In genomic region chr10:25661632-25662031, GRCh38 we compare ENCODE assay signal across 14 cellular contexts.
DNase-seq lines count a peak whose midpoint lies in the region; TF ChIP-seq lines count a peak whose summit lies in the region.
"Had no signal": no experiment of that assay in that cellular context is flagged by ENCODE, and none has a peak within 500 bp of the region (broad histone marks: within the 10 kb centered on the region; RNA-seq: fewer than 3 reads in every experiment).

No MANE protein-coding gene starts in this region.

- no peak overlapping the region for H3K4me3 ChIP-seq in MG63
- no peak overlapping the region for H3K4me3 ChIP-seq in choroid plexus epithelial cell (ENCODE audit: low read depth, low read length)
- no peak overlapping the region for H3K4me3 ChIP-seq in neuronal stem cell (ENCODE audit: low read length in 2 of 2)
- H3K4me3 ChIP-seq in spleen = no peak overlapping the region

- no peak overlapping the region for H4K91ac ChIP-seq in neuronal stem cell (ENCODE audit: low read depth, low read length, poor library complexity)

- H2AFZ ChIP-seq in neuronal stem cell (ENCODE audit: low read length) = no peak overlapping the region

- no peak overlapping the region for H2BK120ac ChIP-seq in neuronal stem cell (ENCODE audit: low read depth, low read length)

- H2BK5ac ChIP-seq in neuronal stem cell (ENCODE audit: low read length) = peak overlapping the region; percentile 42

- no peak overlapping the region for H3K4me2 ChIP-seq in neuronal stem cell (ENCODE audit: insufficient read depth, low read length, poor library complexity, severe bottlenecking)

- H3K4me1 ChIP-seq in neuronal stem cell (ENCODE audit: control insufficient read depth in 2 of 2, insufficient read depth in 1 of 2, low read depth in 1 of 2, low read length in 2 of 2) = no peaks in the 10 kb centered on the region
- no peaks in the 10 kb centered on the region for H3K4me1 ChIP-seq in spleen

- POLR2A ChIA-PET in activated CD4-positive, alpha-beta memory T cell treated with anti-CD3 and anti-CD28 coated beads for 36 hours (lab: Charles Lee) = no interaction called here

- no peak overlapping the region for H3K14ac ChIP-seq in neuronal stem cell (ENCODE audit: low read length)

- H2BK12ac ChIP-seq in neuronal stem cell (ENCODE audit: low read length) = no peak overlapping the region

- no peaks in the 10 kb centered on the region for H3K9me3 Mint-ChIP-seq in activated CD4-positive, alpha-beta memory T cell treated with anti-CD3 and anti-CD28 coated beads for 36 hours

- no peaks in the 10 kb centered on the region for H3K27me3 Mint-ChIP-seq in activated CD4-positive, alpha-beta memory T cell treated with anti-CD3 and anti-CD28 coated beads for 36 hours
- H3K27me3 Mint-ChIP-seq: CD4-positive, alpha-beta memory T cell had no signal

- H2BK15ac ChIP-seq in neuronal stem cell (ENCODE audit: low read length) = no peak overlapping the region

- H3K9me3 ChIP-seq in MG63 (no peaks in the 10 kb centered on the region), neuronal stem cell (replicated peaks in 1 of 2; ENCODE audit: control insufficient read depth in 2 of 2, insufficient read depth in 1 of 2, low read depth in 1 of 2, low read length in 2 of 2) (no peaks in the 10 kb centered on the region), spleen (peaks cover 0 to 3% (median 0%) of the 10 kb centered on the region in 8 donors)

- H3K79me1 ChIP-seq in neuronal stem cell (ENCODE audit: low read depth, low read length) = no peaks in the 10 kb centered on the region

- no peak for TF ChIP-seq POLR2A in spleen (IDR thresholded peaks at IDR 0.05)

- H3K27ac ChIP-seq in neuronal stem cell (replicated peaks; ENCODE audit: low read length) (no peak overlapping the region), spleen (no peak overlapping the region)

- CTCF ChIA-PET in activated CD4-positive, alpha-beta memory T cell treated with anti-CD3 and anti-CD28 coated beads for 36 hours (lab: Charles Lee) = no interaction called here

- H3K36me3 Mint-ChIP-seq in activated CD4-positive, alpha-beta memory T cell treated with anti-CD3 and anti-CD28 coated beads for 36 hours = no peaks in the 10 kb centered on the region
- H3K36me3 Mint-ChIP-seq: CD4-positive, alpha-beta memory T cell had no signal

- H3K4me3 Mint-ChIP-seq in activated CD4-positive, alpha-beta memory T cell treated with anti-CD3 and anti-CD28 coated beads for 36 hours = no peak overlapping the region
- H3K4me3 Mint-ChIP-seq: B cell; CD4-positive, alpha-beta memory T cell had no signal

- intact Hi-C loops in spleen (cut with DNase I; ENCODE audit: low total_unique reads) = no loop called here
- intact Hi-C loops in activated CD4-positive, alpha-beta memory T cell treated with anti-CD3 and anti-CD28 coated beads for 36 hours (cut with micrococcal nuclease) = no loop called here

- no peak for TF ChIP-seq CTCF in choroid plexus epithelial cell (conservative IDR thresholded peaks at IDR 0.05; ENCODE audit: low read depth, low read length)
- TF ChIP-seq CTCF in spleen (IDR thresholded peaks at IDR 0.05 in 8 of 11, conservative IDR thresholded peaks at IDR 0.05 in 3 of 11) = no peak

- no peaks in the 10 kb centered on the region for H3K36me3 ChIP-seq in MG63
- H3K36me3 ChIP-seq in neuronal stem cell (replicated peaks in 1 of 2; ENCODE audit: control insufficient read depth in 2 of 2, insufficient read depth in 2 of 2, low read length in 2 of 2) = no peaks in the 10 kb centered on the region
- no peaks in the 10 kb centered on the region for H3K36me3 ChIP-seq in spleen

- no CpG with 5 or more reads among the region's 3 CpGs for WGBS in neuronal stem cell (ENCODE audit: extremely low coverage in 2 of 2, insufficient read length in 2 of 2, insufficient replicate concordance in 1 of 2), 2 donors
- WGBS in spleen, 5 donors = 80 to 84% (median 81%) methylated on average over 3 of the region's 3 CpGs

- H3K23ac ChIP-seq in neuronal stem cell (ENCODE audit: low read depth, low read length, poor library complexity) = no peak overlapping the region

- no peak overlapping the region for H2AK5ac ChIP-seq in neuronal stem cell (ENCODE audit: low read depth, low read length)

- no peaks in the 10 kb centered on the region for H3K4me1 Mint-ChIP-seq in activated CD4-positive, alpha-beta memory T cell treated with anti-CD3 and anti-CD28 coated beads for 36 hours (ENCODE audit: low read depth)
- H3K4me1 Mint-ChIP-seq: B cell; CD4-positive, alpha-beta memory T cell had no signal

- H3K27ac Mint-ChIP-seq in activated CD4-positive, alpha-beta memory T cell treated with anti-CD3 and anti-CD28 coated beads for 36 hours = no peak overlapping the region
- H3K27ac Mint-ChIP-seq: B cell; CD4-positive, alpha-beta memory T cell had no signal

- no peak overlapping the region for H4K8ac ChIP-seq in neuronal stem cell (ENCODE audit: low read depth, low read length)

- peak; percentile 15 for DNase-seq in ELF-1 (ENCODE audit: low read depth, low spot score)
- DNase-seq in MG63 = peak; percentile 2
- DNase-seq in choroid plexus epithelial cell (ENCODE audit: low read depth) = peak; percentile 25
- DNase-seq in neuronal stem cell (ENCODE audit: low spot score) = no peak
- no peak for DNase-seq in spleen
- DNase-seq in activated CD4-positive, alpha-beta memory T cell treated with anti-CD3 and anti-CD28 coated beads for 36 hours = no peak
- DNase-seq in DMS153 treated with DMSO at 0.1 percent for 48 hours (lab: John Stamatoyannopoulos, UW; ENCODE audit: unreplicated experiment) = no peak
- DNase-seq: C1 segment of cervical spinal cord; CD4-positive, alpha-beta memory T cell; DMS79 treated with DMSO at 0.1 percent for 48 hours; EL; GDM1; IMR-90 had no signal

- no peak overlapping the region for H3K18ac ChIP-seq in neuronal stem cell (ENCODE audit: low read length)

- H3K9ac ChIP-seq in neuronal stem cell (ENCODE audit: low read depth, low read length, poor library complexity) = no peak overlapping the region

- no peak overlapping the region for H3K4ac ChIP-seq in neuronal stem cell (ENCODE audit: low read length)

- H3K27me3 ChIP-seq in MG63 (no peaks in the 10 kb centered on the region), neuronal stem cell (ENCODE audit: control insufficient read depth in 3 of 3, insufficient read depth in 3 of 3, low read depth in 1 of 3, low read length in 3 of 3) (no peaks in the 10 kb centered on the region), spleen (replicated peaks in 1 of 7) (no peaks in the 10 kb centered on the region)

Comparison
In these comparisons a context has a peak if more than half of its experiments do, and no peak if none do; other contexts are left out.
1. DNase-seq: peak in ELF-1 (single experiment), MG63 (single experiment) and choroid plexus epithelial cell (single experiment); none in neuronal stem cell (single experiment), spleen (single experiment), activated CD4-positive, alpha-beta memory T cell treated with anti-CD3 and anti-CD28 coated beads for 36 hours (single experiment) and DMS153 treated with DMSO at 0.1 percent for 48 hours (single experiment).